9 cellular contexts compared by ENCODE assay signal in the genomic region with DNA sequence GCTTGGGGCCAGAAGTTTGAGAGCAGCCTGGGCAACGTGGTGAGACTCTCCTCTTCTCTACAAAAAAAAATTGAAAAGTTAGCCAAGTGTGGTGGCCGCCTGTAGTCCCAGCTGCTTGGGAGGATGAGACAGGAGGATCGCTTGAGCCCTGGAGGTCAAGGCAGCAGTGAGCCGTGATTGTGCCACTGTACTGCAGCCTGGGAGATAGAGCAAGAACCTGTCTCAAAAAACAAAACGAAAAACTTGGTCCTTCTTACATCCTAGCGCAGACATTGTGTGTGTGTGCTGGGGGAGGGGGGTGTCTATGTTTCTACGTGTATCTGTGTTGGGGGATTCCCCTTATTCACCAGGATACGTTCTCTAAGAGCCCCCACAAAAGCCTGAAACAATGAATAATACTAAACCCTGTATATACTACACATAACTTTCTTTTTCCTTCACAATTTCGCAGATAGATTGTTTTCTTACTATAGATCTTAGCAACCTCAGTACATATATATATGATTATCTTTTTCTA. TPM values are rescaled to one million over a fixed set of nuclear protein-coding genes. Genes with fewer than 3 reads are reported as not detected.
A peak's percentile ranks its signal among the peaks of the same experiment; 100 is the strongest.
DNase-seq lines count a peak whose midpoint lies in the region; ATAC-seq lines count a peak whose summit lies in the region.
"Had no signal": no experiment of that assay in that cellular context is flagged by ENCODE, and none has a peak within 500 bp of the region (broad histone marks: within the 10 kb centered on the region; RNA-seq: fewer than 3 reads in every experiment).

No MANE protein-coding gene starts in this region.

- intact Hi-C loops in left colon (cut with DNase I, micrococcal nuclease), result no loop called here

- POLR2A ChIA-PET in activated naive CD8-positive, alpha-beta T cell treated with anti-CD3 and anti-CD28 coated beads, Interleukin-2, amount 10 ng/mL, durations not matched to agents 7 days and 5 days (lab: Charles Lee), result interaction anchor here (0.8 to 1.5 kb wide), 3 partner anchors 22 to 122 kb away, joined by 3 to 12 read pairs (median 3); a partner anchor contains a TSS

- no peak for ATAC-seq in activated naive CD8-positive, alpha-beta T cell treated with anti-CD3 and anti-CD28 coated beads, Interleukin-2, amount 10 ng/mL, durations not matched to agents 7 days and 5 days (ENCODE audit: low read depth)
- ATAC-seq in left colon, result peak; percentile 9

- H3K9me3 Mint-ChIP-seq in T-helper 2 cell treated with Interferon-gamma antibody and Interleukin-4, amounts not matched to agents 5 μg/mL and 100 μg/mL, for 36 hours, result no peaks in the 10 kb centered on the region
- H3K9me3 Mint-ChIP-seq in activated naive CD8-positive, alpha-beta T cell treated with anti-CD3 and anti-CD28 coated beads, Interleukin-2, amount 10 ng/mL, durations not matched to agents 7 days and 5 days, result no peaks in the 10 kb centered on the region
- H3K9me3 Mint-ChIP-seq in stimulated activated naive CD8-positive, alpha-beta T cell treated with anti-CD3 and anti-CD28 coated beads, Interleukin-15, Interleukin-2, amounts not matched to agents 100 ng/mL and 50 ng/mL, for 24 hours, result no peaks in the 10 kb centered on the region

- H3K27me3 Mint-ChIP-seq in T-helper 2 cell treated with Interferon-gamma antibody and Interleukin-4, amounts not matched to agents 5 μg/mL and 100 μg/mL, for 36 hours (ENCODE audit: low read depth), result peaks cover 13% of the 10 kb centered on the region
- peaks cover 19% of the 10 kb centered on the region for H3K27me3 Mint-ChIP-seq in activated naive CD8-positive, alpha-beta T cell treated with anti-CD3 and anti-CD28 coated beads, Interleukin-2, amount 10 ng/mL, durations not matched to agents 7 days and 5 days
- peaks cover 13% of the 10 kb centered on the region for H3K27me3 Mint-ChIP-seq in stimulated activated naive CD8-positive, alpha-beta T cell treated with anti-CD3 and anti-CD28 coated beads, Interleukin-15, Interleukin-2, amounts not matched to agents 100 ng/mL and 50 ng/mL, for 24 hours

- no peak overlapping the region for H3K27ac Mint-ChIP-seq in T-helper 2 cell treated with Interferon-gamma antibody and Interleukin-4, amounts not matched to agents 5 μg/mL and 100 μg/mL, for 36 hours
- peak overlapping the region; percentile 84 for H3K27ac Mint-ChIP-seq in activated naive CD8-positive, alpha-beta T cell treated with anti-CD3 and anti-CD28 coated beads, Interleukin-2, amount 10 ng/mL, durations not matched to agents 7 days and 5 days
- peak overlapping the region; percentile 95 for H3K27ac Mint-ChIP-seq in stimulated activated naive CD8-positive, alpha-beta T cell treated with anti-CD3 and anti-CD28 coated beads, Interleukin-15, Interleukin-2, amounts not matched to agents 100 ng/mL and 50 ng/mL, for 24 hours

- DNase-seq in T-helper 2 cell treated with Interferon-gamma antibody and Interleukin-4, amounts not matched to agents 5 μg/mL and 100 μg/mL, for 36 hours (ENCODE audit: low spot score), result no peak
- DNase-seq in T-helper 2 cell, result no peak
- DNase-seq in activated naive CD8-positive, alpha-beta T cell treated with anti-CD3 and anti-CD28 coated beads, Interleukin-2, amount 10 ng/mL, durations not matched to agents 7 days and 5 days, result no peak
- no peak for DNase-seq in left colon
- no peak for DNase-seq in COLO829 (ENCODE audit: low spot score)
- DNase-seq in T-helper 9 cell, result no peak
- DNase-seq in ACHN, result no peak

- peak overlapping the region; percentile 88 for H3K4me3 Mint-ChIP-seq in T-helper 2 cell treated with Interferon-gamma antibody and Interleukin-4, amounts not matched to agents 5 μg/mL and 100 μg/mL, for 36 hours
- H3K4me3 Mint-ChIP-seq in activated naive CD8-positive, alpha-beta T cell treated with anti-CD3 and anti-CD28 coated beads, Interleukin-2, amount 10 ng/mL, durations not matched to agents 7 days and 5 days, result peak overlapping the region; percentile 90
- H3K4me3 Mint-ChIP-seq in stimulated activated naive CD8-positive, alpha-beta T cell treated with anti-CD3 and anti-CD28 coated beads, Interleukin-15, Interleukin-2, amounts not matched to agents 100 ng/mL and 50 ng/mL, for 24 hours, result peak overlapping the region; percentile 87

- H3K36me3 Mint-ChIP-seq in T-helper 2 cell treated with Interferon-gamma antibody and Interleukin-4, amounts not matched to agents 5 μg/mL and 100 μg/mL, for 36 hours (ENCODE audit: low read depth), result no peaks in the 10 kb centered on the region
- H3K36me3 Mint-ChIP-seq in activated naive CD8-positive, alpha-beta T cell treated with anti-CD3 and anti-CD28 coated beads, Interleukin-2, amount 10 ng/mL, durations not matched to agents 7 days and 5 days, result no peaks in the 10 kb centered on the region
- no peaks in the 10 kb centered on the region for H3K36me3 Mint-ChIP-seq in stimulated activated naive CD8-positive, alpha-beta T cell treated with anti-CD3 and anti-CD28 coated beads, Interleukin-15, Interleukin-2, amounts not matched to agents 100 ng/mL and 50 ng/mL, for 24 hours (ENCODE audit: low read depth)

- in situ Hi-C loops in ACHN (cut with HindIII; ENCODE audit: low pct_ligation_motif_present, low pct_unique_long_range_greater_than_20kb, low sequenced_read_pairs), result no loop called here

- H3K4me1 Mint-ChIP-seq in T-helper 2 cell treated with Interferon-gamma antibody and Interleukin-4, amounts not matched to agents 5 μg/mL and 100 μg/mL, for 36 hours (ENCODE audit: low read depth), result peaks cover 11% of the 10 kb centered on the region
- peaks cover 17% of the 10 kb centered on the region for H3K4me1 Mint-ChIP-seq in activated naive CD8-positive, alpha-beta T cell treated with anti-CD3 and anti-CD28 coated beads, Interleukin-2, amount 10 ng/mL, durations not matched to agents 7 days and 5 days
- peaks cover 43% of the 10 kb centered on the region for H3K4me1 Mint-ChIP-seq in stimulated activated naive CD8-positive, alpha-beta T cell treated with anti-CD3 and anti-CD28 coated beads, Interleukin-15, Interleukin-2, amounts not matched to agents 100 ng/mL and 50 ng/mL, for 24 hours (ENCODE audit: low read depth)

RNA-seq across cellular contexts. Expression of a gene that starts 7.9 kb away (rescaled TPM):
- under 1 TPM; 0.11 to 0.17 TPM for total RNA-seq in activated naive CD8-positive, alpha-beta T cell treated with anti-CD3 and anti-CD28 coated beads, Interleukin-2, amount 10 ng/mL, durations not matched to agents 7 days and 5 days
- total RNA-seq in left colon, result 10 to 100 TPM in 1 of 2 donors, 1 to 10 TPM in 1; 6.3 to 27.4 TPM
- total RNA-seq: OCI-LY7 had no signal

RNA-seq across cellular contexts. Expression of a gene that starts 33.9 kb away (rescaled TPM):
- 1 to 10 TPM; 1.1 to 1.2 TPM for total RNA-seq in activated naive CD8-positive, alpha-beta T cell treated with anti-CD3 and anti-CD28 coated beads, Interleukin-2, amount 10 ng/mL, durations not matched to agents 7 days and 5 days
- total RNA-seq in left colon, result 10 to 100 TPM; 22.6 to 44.9 TPM
- total RNA-seq: OCI-LY7 had no signal

RNA-seq across cellular contexts. Expression of a gene that starts 37.2 kb away (rescaled TPM):
- 100 to 1,000 TPM; 301 to 333 TPM for total RNA-seq in activated naive CD8-positive, alpha-beta T cell treated with anti-CD3 and anti-CD28 coated beads, Interleukin-2, amount 10 ng/mL, durations not matched to agents 7 days and 5 days
- total RNA-seq in left colon, result 100 to 1,000 TPM; 162 to 172 TPM

Comparison
In these comparisons a context has a peak if more than half of its experiments do, and no peak if none do; other contexts are left out.
1. RNA of a gene that starts 7.9 kb away (total RNA-seq): 6.3 to 27.4 TPM in left colon; 0.11 to 0.17 TPM in activated naive CD8-positive, alpha-beta T cell treated with anti-CD3 and anti-CD28 coated beads, Interleukin-2, amount 10 ng/mL, durations not matched to agents 7 days and 5 days; every median in the first group is over 4 times any median in the second.
2. RNA of a gene that starts 33.9 kb away (total RNA-seq): 22.6 to 44.9 TPM in left colon; 1.1 to 1.2 TPM in activated naive CD8-positive, alpha-beta T cell treated with anti-CD3 and anti-CD28 coated beads, Interleukin-2, amount 10 ng/mL, durations not matched to agents 7 days and 5 days; every median in the first group is over 10 times any median in the second.
3. Peak in every context shown above with its lines, with median percentiles within 50 percentile points of each other: H3K4me3 Mint-ChIP-seq.